8 cellular contexts compared by ENCODE assay signal in the genomic region with DNA sequence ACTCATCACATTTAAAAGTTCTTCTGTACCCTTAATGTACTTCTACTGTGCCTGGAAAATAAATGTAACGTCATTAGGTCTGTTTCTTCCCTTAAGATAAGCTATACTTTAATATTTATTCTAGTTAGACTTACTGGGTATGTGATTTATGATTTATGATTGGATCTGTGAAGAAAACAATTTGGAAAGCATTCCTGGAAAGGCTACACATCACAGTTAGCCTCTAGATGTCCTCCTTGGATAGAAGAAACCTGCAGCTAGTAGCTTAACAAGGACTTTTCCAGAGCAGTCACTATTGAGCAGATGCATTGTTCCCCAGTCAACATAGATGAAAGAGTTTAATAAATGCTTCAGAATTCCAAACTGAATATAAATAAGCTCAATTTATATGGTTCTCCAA. TPM values are rescaled to one million over a fixed set of nuclear protein-coding genes. Genes with fewer than 3 reads are reported as not detected.
DNase-seq lines count a peak whose midpoint lies in the region; ATAC-seq, FAIRE-seq and TF ChIP-seq lines count a peak whose summit lies in the region.

No MANE protein-coding gene starts in this region.

- no peaks in the 10 kb centered on the region for H3K27me3 ChIP-seq in transverse colon

- intact Hi-C loops in transverse colon (cut with DNase I; ENCODE audit: low total_unique reads) = no loop called here

- TF ChIP-seq CTCF in transverse colon (IDR thresholded peaks at IDR 0.05) (peak; percentile 30 to 60 (median 44)), endothelial cell (IDR thresholded peaks at IDR 0.05; ENCODE audit: unreplicated experiment) (no peak)

- DNase-seq in SIG-M5 treated with dmso at 0.1 percent for 504 hours (lab: John Stamatoyannopoulos, UW; ENCODE audit: unreplicated experiment) (peak; percentile 48), SIG-M5 (lab: John Stamatoyannopoulos, UW) (no peak), RCC 7860 (ENCODE audit: low spot score) (peak; percentile 29), glomerular visceral epithelial cell (ENCODE audit: extremely low spot score) (peak; percentile 22), transverse colon (no peak), CD1c-positive myeloid dendritic cell (ENCODE audit: extremely low spot score) (no peak), endothelial cell (ENCODE audit: low spot score) (no peak)

- H3K4me1 ChIP-seq in transverse colon = no peaks in the 10 kb centered on the region

- FAIRE-seq in RCC 7860 (lab: Jason Lieb, UNC) = no peak

- H3K4me1 Mint-ChIP-seq in endothelial cell (ENCODE audit: unreplicated experiment) = peaks cover 6% of the 10 kb centered on the region

- WGBS in transverse colon (ENCODE audit: low coverage in 1 of 2), 2 donors = 7 to 36% methylated on average over 1 of the region's 1 CpG

- no peaks in the 10 kb centered on the region for H3K9me3 ChIP-seq in transverse colon

- no peak for ATAC-seq in GM21619 (IDR thresholded peaks at IDR 0.05; ENCODE audit: unreplicated experiment)

- TF ChIP-seq POLR2A in transverse colon (IDR thresholded peaks at IDR 0.05) = no peak

- H3K27ac Mint-ChIP-seq in endothelial cell (ENCODE audit: unreplicated experiment) = no peak overlapping the region

- H3K36me3 ChIP-seq in transverse colon = no peaks in the 10 kb centered on the region

- peaks cover 2% of the 10 kb centered on the region for H3K27me3 Mint-ChIP-seq in endothelial cell (ENCODE audit: unreplicated experiment)

- H3K27ac ChIP-seq in transverse colon = no peak overlapping the region

- H3K4me3 Mint-ChIP-seq in endothelial cell (ENCODE audit: unreplicated experiment) = no peak overlapping the region

- no peaks in the 10 kb centered on the region for H3K36me3 Mint-ChIP-seq in endothelial cell (ENCODE audit: low read depth, unreplicated experiment)

- H3K4me3 ChIP-seq in transverse colon = no peak overlapping the region

- no peak for TF ChIP-seq EP300 in transverse colon (IDR thresholded peaks at IDR 0.05; ENCODE audit: low read depth)

- in situ Hi-C loops in transverse colon (cut with MboI; ENCODE audit: low pct_ligation_motif_present in 1 of 4, low pct_unique_long_range_greater_than_20kb in 1 of 4, low sequenced_read_pairs in 3 of 4) = loop anchor here in 2 of 4 donors (25.0 kb wide), 2 partner anchors 111 to 336 kb away; a partner anchor contains a TSS

- H3K9me3 Mint-ChIP-seq in endothelial cell (ENCODE audit: unreplicated experiment) = no peaks in the 10 kb centered on the region

RNA-seq across cellular contexts. Expression of a gene that starts 22.2 kb away (rescaled TPM):
- total RNA-seq in transverse colon = 10 to 100 TPM in 3 of 4 donors, 1 to 10 TPM in 1; 9.6 to 51.7 (median 14.3) TPM
- 160 TPM for total RNA-seq in endothelial cell (ENCODE audit: unreplicated experiment)

RNA-seq across cellular contexts. Expression of a gene that starts 41.9 kb away (rescaled TPM):
- total RNA-seq in transverse colon = 10 to 100 TPM in 3 of 4 donors, 1 to 10 TPM in 1; 4.0 to 13.9 (median 10.3) TPM
- 24.1 TPM for total RNA-seq in endothelial cell (ENCODE audit: unreplicated experiment)

Comparison
In these comparisons a context has a peak if more than half of its experiments do, and no peak if none do; other contexts are left out.
1. DNase-seq: peak in SIG-M5 treated with dmso at 0.1 percent for 504 hours (single experiment), RCC 7860 (single experiment) and glomerular visceral epithelial cell (single experiment); none in SIG-M5 (single experiment), transverse colon (single experiment), CD1c-positive myeloid dendritic cell (single experiment) and endothelial cell (single experiment).